1 cellular context compared by ENCODE assay signal in the genomic region with DNA sequence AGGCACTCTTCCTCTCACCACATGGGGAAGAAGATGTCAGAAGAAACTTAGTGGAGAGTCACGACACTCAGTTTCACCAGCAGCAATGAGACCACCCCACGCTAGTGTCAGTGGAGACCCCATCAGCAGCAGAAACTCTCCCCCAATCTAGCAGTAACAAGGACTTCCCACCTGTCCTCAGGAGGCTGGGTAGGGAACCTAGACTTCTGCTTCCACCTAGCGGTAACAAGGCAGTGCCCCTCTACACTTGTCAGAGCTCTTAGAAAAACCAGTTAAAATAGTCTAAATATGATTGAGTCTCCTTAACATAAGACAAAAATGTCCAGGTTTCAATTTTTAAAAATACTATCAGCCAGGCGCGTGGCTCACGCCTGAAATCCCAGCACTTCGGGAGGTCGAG.
TF ChIP-seq lines count a peak whose summit lies in the region.

No MANE protein-coding gene starts in this region.

TF ChIP-seq in HepG2, 621 proteins besides CTCF, POLR2A, EP300 and RAD21:
- TF ChIP-seq ZNF761 (CRISPR knock-in tag; conservative IDR thresholded peaks at IDR 0.05) (no peak), STAG1 (CRISPR knock-in tag; IDR thresholded peaks at IDR 0.05) (peak; percentile 61)
TF ChIP-seq in HepG2: peak in this region for 1.
